In the genomic region with DNA sequence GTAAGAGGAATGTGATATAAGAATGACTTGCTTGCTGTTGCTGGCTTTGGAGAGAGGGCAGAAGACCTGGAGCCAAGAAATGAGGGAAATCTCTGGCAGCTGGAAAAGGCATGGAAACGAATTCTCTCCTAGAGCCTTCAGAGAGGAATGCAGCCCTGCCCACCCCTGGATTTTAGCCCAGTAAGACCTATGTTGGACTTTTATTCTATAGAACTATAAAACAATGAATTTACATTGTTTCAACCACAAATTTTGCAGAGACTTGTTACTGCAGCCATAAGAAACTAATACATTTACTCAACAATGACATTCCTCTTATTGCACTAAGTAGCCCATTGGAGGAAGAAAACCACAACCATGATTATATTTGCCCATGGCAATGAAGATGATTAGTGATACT, we compare ENCODE assay signal across 25 cellular contexts.
"Had no signal": no experiment of that assay in that cellular context is flagged by ENCODE, and none has a peak within 500 bp of the region (broad histone marks: within the 10 kb centered on the region; RNA-seq: fewer than 3 reads in every experiment).

No MANE protein-coding gene starts in this region.

- H3K9me3 Mint-ChIP-seq: immature natural killer cell; memory B cell; naive B cell; naive thymus-derived CD8-positive, alpha-beta T cell had no signal

- H3K27me3 ChIP-seq: dorsolateral prefrontal cortex, esophagus squamous epithelium, gastroesophageal sphincter, heart left ventricle, hepatocyte, left lung had no signal

- H3K36me3 ChIP-seq: esophagus squamous epithelium, gastroesophageal sphincter, heart left ventricle, left lung, lower lobe of right lung had no signal

- H3K9me3 ChIP-seq: esophagus squamous epithelium, gastroesophageal sphincter, heart left ventricle, left lung, lower lobe of right lung, mucosa of descending colon had no signal

- H3K27ac ChIP-seq: coronary artery, dorsolateral prefrontal cortex, esophagus squamous epithelium, gastroesophageal sphincter, heart left ventricle, hepatocyte, left lung, lower lobe of right lung had no signal

- ATAC-seq: gastroesophageal sphincter; heart left ventricle; left cardiac atrium; left lung; left ventricle myocardium superior; lower lobe of right lung; mucosa of descending colon; naive thymus-derived CD8-positive, alpha-beta T cell had no signal

- H3K4me3 ChIP-seq: coronary artery, dorsolateral prefrontal cortex, esophagus squamous epithelium, gastroesophageal sphincter, heart left ventricle, hepatocyte, left lung, lower lobe of right lung, mucosa of descending colon had no signal

- H2AFZ ChIP-seq: hepatocyte had no signal

- H3K4me1 Mint-ChIP-seq: immature natural killer cell, memory B cell, naive B cell had no signal

- H3K4me1 ChIP-seq: esophagus squamous epithelium, gastroesophageal sphincter, heart left ventricle, left lung, lower lobe of right lung had no signal

- FAIRE-seq: colon, endothelial cell of umbilical vein, frontal cortex had no signal

- H3K79me2 ChIP-seq: hepatocyte had no signal

- H3K36me3 Mint-ChIP-seq: memory B cell; mesothelial cell of epicardium; naive B cell; naive thymus-derived CD8-positive, alpha-beta T cell had no signal

- H3K27ac Mint-ChIP-seq: immature natural killer cell, memory B cell, mesothelial cell of epicardium had no signal

- H3K4me2 ChIP-seq: hepatocyte had no signal

- DNase-seq: dermis blood vessel endothelial cell; dorsolateral prefrontal cortex; effector CD4-positive, alpha-beta T cell; effector memory CD4-positive, alpha-beta T cell; esophagus squamous epithelium; foreskin fibroblast; heart left ventricle; hypothalamus; immature natural killer cell; islet precursor cell; left cardiac atrium; left lung; left ventricle myocardium superior; lower lobe of right lung; mucosa of descending colon; naive B cell; naive thymus-derived CD8-positive, alpha-beta T cell had no signal

- H3K4me3 Mint-ChIP-seq: immature natural killer cell; memory B cell; mesothelial cell of epicardium; naive B cell; naive thymus-derived CD8-positive, alpha-beta T cell had no signal
